In the genomic region with DNA sequence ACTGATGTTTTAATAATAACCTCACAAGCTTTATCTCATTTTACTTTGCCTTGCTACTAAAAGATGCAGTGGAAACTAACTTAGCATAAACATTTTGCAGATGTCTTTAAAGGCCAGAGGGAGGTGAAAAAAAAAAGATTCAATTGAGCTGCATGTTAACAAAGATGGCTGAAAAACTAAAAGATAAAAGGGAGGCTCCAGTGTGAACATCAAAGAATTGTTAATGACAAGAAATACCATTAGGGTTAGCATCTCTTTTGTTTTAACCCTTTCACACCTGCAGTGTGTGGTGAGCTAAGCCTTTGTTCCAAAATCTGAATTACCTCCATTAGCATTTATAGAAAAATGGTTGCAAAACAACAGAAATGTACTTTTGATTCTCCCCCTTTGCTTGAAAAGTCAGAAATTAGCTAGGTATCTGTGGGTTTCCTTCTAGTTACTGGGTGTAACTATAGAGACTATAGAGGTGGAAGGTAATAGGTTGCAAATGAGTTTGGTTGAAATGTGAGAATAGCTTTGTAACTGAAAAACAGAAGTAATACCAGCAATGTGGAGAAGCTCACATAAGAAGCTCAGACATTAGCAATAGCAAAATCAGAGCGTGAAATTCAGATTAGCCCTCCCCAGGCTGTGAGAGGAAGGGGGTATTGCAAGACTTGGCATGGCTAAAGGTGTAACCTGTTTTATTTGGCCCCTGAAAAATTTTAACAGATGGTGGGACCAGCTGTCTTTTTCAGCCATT, we compare ENCODE assay signal across 13 cellular contexts. TPM values are rescaled to one million over a fixed set of nuclear protein-coding genes. Genes with fewer than 3 reads are reported as not detected.
A peak's percentile ranks its signal among the peaks of the same experiment; 100 is the strongest.
DNase-seq lines count a peak whose midpoint lies in the region; ATAC-seq and TF ChIP-seq lines count a peak whose summit lies in the region.
"Had no signal": no experiment of that assay in that cellular context is flagged by ENCODE, and none has a peak within 500 bp of the region (broad histone marks: within the 10 kb centered on the region; RNA-seq: fewer than 3 reads in every experiment).

No MANE protein-coding gene starts in this region.

- H3K4me1 ChIP-seq in prostate gland (replicated peaks): no peaks in the 10 kb centered on the region
- H3K4me1 ChIP-seq: parathyroid adenoma had no signal

- no peaks in the 10 kb centered on the region for H3K4me1 Mint-ChIP-seq in stimulated activated naive B cell treated with anti-CD40 and anti-IgM and Interleukin-4, amounts not matched to agents 10 μg/mL and 1 μg/mL and 100 μg/mL, for 72 hours

- DNase-seq in GM10248 (ENCODE audit: extremely low spot score): peak; percentile 45
- DNase-seq in NCI-H524 treated with DMSO at 0.1 percent for 48 hours (lab: John Stamatoyannopoulos, UW): peak; percentile 82
- no peak for DNase-seq in prostate gland (ENCODE audit: low spot score)
- no peak for DNase-seq in stimulated activated CD4-positive, alpha-beta T cell treated with anti-CD3 and anti-CD28 coated beads, Interleukin-12 subunit alpha, Interleukin-12 subunit beta, amount 100 ng/mL, for 4 hours
- DNase-seq in stimulated activated naive B cell treated with anti-CD40 and anti-IgM and Interleukin-4, amounts not matched to agents 10 μg/mL and 1 μg/mL and 100 μg/mL, for 72 hours: no peak
- no peak for DNase-seq in NK-92 treated with Interleukin-12 subunit alpha and Interleukin-12 subunit beta, amount 100 ng/mL, for 24 hours (lab: John Stamatoyannopoulos, UW)
- DNase-seq: activated effector memory CD4-positive, alpha-beta T cell treated with anti-CD3 and anti-CD28 coated beads, Interleukin-2, amount 50 U/mL, for 16 hours; MV-4-11 had no signal

- H3K9me3 ChIP-seq in prostate gland: no peaks in the 10 kb centered on the region

- no peak overlapping the region for H3K4me3 Mint-ChIP-seq in stimulated activated naive B cell treated with anti-CD40 and anti-IgM and Interleukin-4, amounts not matched to agents 10 μg/mL and 1 μg/mL and 100 μg/mL, for 72 hours
- H3K4me3 Mint-ChIP-seq: T-helper 2 cell treated with Interferon-gamma antibody and Interleukin-4, amounts not matched to agents 5 μg/mL and 100 μg/mL, for 36 hours had no signal

- 58% methylated on average over 1 of the region's 1 CpG for WGBS in prostate gland

- no peaks in the 10 kb centered on the region for H3K36me3 Mint-ChIP-seq in stimulated activated naive B cell treated with anti-CD40 and anti-IgM and Interleukin-4, amounts not matched to agents 10 μg/mL and 1 μg/mL and 100 μg/mL, for 72 hours

- intact Hi-C loops in prostate gland (cut with DNase I): no loop called here

- TF ChIP-seq CTCF in GM10248 (IDR thresholded peaks at IDR 0.05; ENCODE audit: control extremely low read depth, extremely low read depth, low read depth, missing control alignments): no peak
- TF ChIP-seq CTCF in prostate gland (IDR thresholded peaks at IDR 0.05): no peak

- no peaks in the 10 kb centered on the region for H3K36me3 ChIP-seq in prostate gland

- TF ChIP-seq POLR2A in prostate gland (IDR thresholded peaks at IDR 0.05): no peak

- H3K9me3 Mint-ChIP-seq in stimulated activated naive B cell treated with anti-CD40 and anti-IgM and Interleukin-4, amounts not matched to agents 10 μg/mL and 1 μg/mL and 100 μg/mL, for 72 hours: no peaks in the 10 kb centered on the region
- H3K9me3 Mint-ChIP-seq: T-helper 2 cell treated with Interferon-gamma antibody and Interleukin-4, amounts not matched to agents 5 μg/mL and 100 μg/mL, for 36 hours had no signal

- CTCF ChIA-PET in GM10248 (lab: Yijun Ruan, JAX): interaction anchor here (1.1 to 1.6 kb wide), 4 partner anchors 98 to 273 kb away, joined by 3 read pairs; no protein-coding TSS in a partner anchor

- peak; percentile 99 for ATAC-seq in GM19395 (IDR thresholded peaks at IDR 0.05; ENCODE audit: unreplicated experiment)
- ATAC-seq in HG03025 (IDR thresholded peaks at IDR 0.05; ENCODE audit: low FRiP score, unreplicated experiment): peak; percentile 97
- ATAC-seq in stimulated activated naive B cell treated with anti-CD40 and anti-IgM and Interleukin-4, amounts not matched to agents 10 μg/mL and 1 μg/mL and 100 μg/mL, for 72 hours (replicated peaks): no peak

- peaks cover 5 to 13% of the 10 kb centered on the region in 2 donors for H3K27me3 Mint-ChIP-seq in stimulated activated naive B cell treated with anti-CD40 and anti-IgM and Interleukin-4, amounts not matched to agents 10 μg/mL and 1 μg/mL and 100 μg/mL, for 72 hours

- no peak overlapping the region for H3K4me3 ChIP-seq in prostate gland

- peak overlapping the region in 1 of 2 donors; percentile 23 for H3K27ac ChIP-seq in prostate gland
- H3K27ac ChIP-seq: parathyroid adenoma had no signal

- POLR2A ChIA-PET in GM10248 (lab: Yijun Ruan, JAX): no interaction called here

- no peak overlapping the region for H3K27ac Mint-ChIP-seq in stimulated activated naive B cell treated with anti-CD40 and anti-IgM and Interleukin-4, amounts not matched to agents 10 μg/mL and 1 μg/mL and 100 μg/mL, for 72 hours
- H3K27ac Mint-ChIP-seq: T-helper 2 cell treated with Interferon-gamma antibody and Interleukin-4, amounts not matched to agents 5 μg/mL and 100 μg/mL, for 36 hours had no signal

- H3K27me3 ChIP-seq in prostate gland (replicated peaks; ENCODE audit: insufficient read depth): no peaks in the 10 kb centered on the region

RNA-seq across cellular contexts. Expression of gene SP5, which starts 34.8 kb away (rescaled TPM):
- total RNA-seq in prostate gland: 1 to 10 TPM; 4.2 to 8.4 TPM
- total RNA-seq: kidney epithelial cell had no signal

Comparison
In these comparisons a context has a peak if more than half of its experiments do, and no peak if none do; other contexts are left out.
1. DNase-seq: peak in GM10248 (single experiment) and NCI-H524 treated with DMSO at 0.1 percent for 48 hours (single experiment); none in prostate gland (single experiment), stimulated activated CD4-positive, alpha-beta T cell treated with anti-CD3 and anti-CD28 coated beads, Interleukin-12 subunit alpha, Interleukin-12 subunit beta, amount 100 ng/mL, for 4 hours (single experiment), stimulated activated naive B cell treated with anti-CD40 and anti-IgM and Interleukin-4, amounts not matched to agents 10 μg/mL and 1 μg/mL and 100 μg/mL, for 72 hours (single experiment) and NK-92 treated with Interleukin-12 subunit alpha and Interleukin-12 subunit beta, amount 100 ng/mL, for 24 hours (single experiment).
2. ATAC-seq: peak in GM19395 (single experiment) and HG03025 (single experiment); none in stimulated activated naive B cell treated with anti-CD40 and anti-IgM and Interleukin-4, amounts not matched to agents 10 μg/mL and 1 μg/mL and 100 μg/mL, for 72 hours (0 of 2).